8 cellular contexts compared by ENCODE assay signal in the genomic region with DNA sequence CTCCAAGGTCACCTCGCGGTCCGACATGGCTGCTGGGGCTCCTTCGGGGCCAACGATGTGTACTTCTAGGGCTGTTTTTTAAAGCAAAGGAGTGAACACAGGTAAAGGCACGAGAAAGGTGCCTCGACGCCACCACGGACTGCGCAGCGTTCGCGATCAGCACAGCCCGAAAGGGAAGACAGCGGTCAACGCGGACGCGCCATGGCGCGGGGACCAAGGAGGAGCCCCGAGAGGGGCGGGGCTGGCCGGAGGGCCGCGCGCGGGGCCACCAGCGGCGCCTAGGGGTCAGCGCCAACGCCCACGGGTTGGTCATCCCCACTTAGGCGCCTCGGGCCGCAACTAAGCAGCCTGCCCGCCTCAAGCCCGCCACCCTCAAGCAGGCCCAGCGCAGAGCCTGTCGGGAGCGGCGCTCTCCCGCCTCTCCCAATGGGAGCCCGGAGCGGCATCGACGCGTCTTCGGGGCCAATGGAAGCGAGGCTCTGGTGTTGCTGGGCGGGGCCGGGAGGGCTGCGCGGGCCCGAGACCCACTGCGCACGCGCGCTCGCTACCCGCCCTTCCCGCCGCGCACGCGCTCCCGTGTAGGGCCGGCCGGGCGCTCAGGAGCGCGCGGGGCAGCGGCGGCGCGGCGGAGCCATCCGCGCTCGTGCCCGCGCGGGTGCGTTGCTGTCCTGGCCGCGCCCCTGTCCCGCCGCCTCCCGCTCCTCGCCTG. TPM values are rescaled to one million over a fixed set of nuclear protein-coding genes. Genes with fewer than 3 reads are reported as not detected.
A peak's percentile ranks its signal among the peaks of the same experiment; 100 is the strongest.
DNase-seq lines count a peak whose midpoint lies in the region; ATAC-seq and TF ChIP-seq lines count a peak whose summit lies in the region.

A gene with protein sequence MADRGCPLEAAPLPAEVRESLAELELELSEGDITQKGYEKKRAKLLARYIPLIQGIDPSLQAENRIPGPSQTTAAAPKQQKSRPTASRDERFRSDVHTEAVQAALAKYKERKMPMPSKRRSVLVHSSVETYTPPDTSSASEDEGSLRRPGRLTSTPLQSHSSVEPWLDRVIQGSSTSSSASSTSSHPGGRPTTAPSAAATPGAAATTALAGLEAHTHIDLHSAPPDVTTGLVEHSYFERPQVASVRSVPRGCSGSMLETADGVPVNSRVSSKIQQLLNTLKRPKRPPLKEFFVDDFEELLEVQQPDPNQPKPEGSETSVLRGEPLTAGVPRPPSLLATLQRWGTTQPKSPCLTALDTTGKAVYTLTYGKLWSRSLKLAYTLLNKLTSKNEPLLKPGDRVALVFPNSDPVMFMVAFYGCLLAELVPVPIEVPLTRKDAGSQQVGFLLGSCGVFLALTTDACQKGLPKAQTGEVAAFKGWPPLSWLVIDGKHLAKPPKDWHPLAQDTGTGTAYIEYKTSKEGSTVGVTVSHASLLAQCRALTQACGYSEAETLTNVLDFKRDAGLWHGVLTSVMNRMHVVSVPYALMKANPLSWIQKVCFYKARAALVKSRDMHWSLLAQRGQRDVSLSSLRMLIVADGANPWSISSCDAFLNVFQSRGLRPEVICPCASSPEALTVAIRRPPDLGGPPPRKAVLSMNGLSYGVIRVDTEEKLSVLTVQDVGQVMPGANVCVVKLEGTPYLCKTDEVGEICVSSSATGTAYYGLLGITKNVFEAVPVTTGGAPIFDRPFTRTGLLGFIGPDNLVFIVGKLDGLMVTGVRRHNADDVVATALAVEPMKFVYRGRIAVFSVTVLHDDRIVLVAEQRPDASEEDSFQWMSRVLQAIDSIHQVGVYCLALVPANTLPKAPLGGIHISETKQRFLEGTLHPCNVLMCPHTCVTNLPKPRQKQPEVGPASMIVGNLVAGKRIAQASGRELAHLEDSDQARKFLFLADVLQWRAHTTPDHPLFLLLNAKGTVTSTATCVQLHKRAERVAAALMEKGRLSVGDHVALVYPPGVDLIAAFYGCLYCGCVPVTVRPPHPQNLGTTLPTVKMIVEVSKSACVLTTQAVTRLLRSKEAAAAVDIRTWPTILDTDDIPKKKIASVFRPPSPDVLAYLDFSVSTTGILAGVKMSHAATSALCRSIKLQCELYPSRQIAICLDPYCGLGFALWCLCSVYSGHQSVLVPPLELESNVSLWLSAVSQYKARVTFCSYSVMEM (N-terminal part only) (plus strand): TSS at position 577 of the 709 bp plus-strand sequence. CDS start 241 bp downstream, outside the sequence.

- H3K36me3 ChIP-seq in ovary (no peaks in the 10 kb centered on the region), thymus (ENCODE audit: control insufficient read depth, insufficient read depth) (no peaks in the 10 kb centered on the region)

- H3K9me3 ChIP-seq in ovary (no peaks in the 10 kb centered on the region), thymus (ENCODE audit: control insufficient read depth) (no peaks in the 10 kb centered on the region)

- peaks cover 6% of the 10 kb centered on the region for H3K4me1 ChIP-seq in ovary (ENCODE audit: insufficient read depth)
- H3K4me1 ChIP-seq in thymus (ENCODE audit: control insufficient read depth, insufficient read depth, low read length) = peaks cover 13% of the 10 kb centered on the region

- peak; percentile 56 for TF ChIP-seq POLR2A in ovary (IDR thresholded peaks at IDR 0.05)

- DNase-seq in NCI-H1417 treated with DMSO at 0.1 percent for 48 hours (lab: John Stamatoyannopoulos, UW) (peak; percentile 74), SW 1271 (lab: John Stamatoyannopoulos, UW) (peak; percentile 73 to 90), Right ventricle myocardium inferior (ENCODE audit: missing footprints) (peak; percentile 98), ovary (peak; percentile 94 to 96 (median 94))
- DNase-seq in activated naive CD8-positive, alpha-beta T cell treated with anti-CD3 and anti-CD28 coated beads, Interleukin-2, amount 50 U/mL, for 16 hours (ENCODE audit: low read depth, low spot score) = peak; percentile 84

- ATAC-seq in HG02798 (IDR thresholded peaks at IDR 0.05; ENCODE audit: poor library complexity, unreplicated experiment) = peak; percentile 95
- ATAC-seq in Right ventricle myocardium inferior = peak; percentile 98

- no peak for TF ChIP-seq CTCF in GM12875 (IDR thresholded peaks at IDR 0.05; ENCODE audit: borderline replicate concordance, insufficient read depth, low read depth, low read length)
- TF ChIP-seq CTCF in ovary (IDR thresholded peaks at IDR 0.05) = no peak

- 0 to 1% (median 0%) methylated on average over 66 to 91 of the region's 91 CpGs for WGBS in ovary, 3 donors
- under 1% methylated on average over 91 of the region's 91 CpGs for WGBS in thymus

- peak within 1 kb of the TSS; percentile 91 for H3K4me3 ChIP-seq in GM12875 (ENCODE audit: low read depth, low read length)
- peak within 1 kb of the TSS; percentile 92 for H3K4me3 ChIP-seq in ovary
- peak within 1 kb of the TSS; percentile 90 for H3K4me3 ChIP-seq in thymus (ENCODE audit: low read length)

- intact Hi-C loops in Right ventricle myocardium inferior (cut with DNase I) = loop anchor here (10.0 kb wide), 1 partner anchor 134 kb away; a partner anchor contains a TSS
- intact Hi-C loops in ovary (cut with DNase I) = no loop called here

- H3K27ac ChIP-seq in ovary = peak within 1 kb of the TSS; percentile 59 to 79
- H3K27ac ChIP-seq in thymus (ENCODE audit: low read depth) = peak within 1 kb of the TSS; percentile 85

- TF ChIP-seq EP300 in ovary (IDR thresholded peaks at IDR 0.05) = no peak

- H3K27me3 ChIP-seq in ovary (no peaks in the 10 kb centered on the region), thymus (ENCODE audit: control insufficient read depth, insufficient read depth) (no peaks in the 10 kb centered on the region)

RNA-seq across cellular contexts. Expression of the gene that starts here (rescaled TPM):
- total RNA-seq in Right ventricle myocardium inferior (23.9 TPM), ovary (10 to 100 TPM; 27.0 to 40.3 (median 36.2) TPM)
- polyA plus RNA-seq in ovary (10 to 100 TPM; 20.5 to 21.3 TPM), thymus (53.1 TPM)

Comparison
In these comparisons a context has a peak if more than half of its experiments do, and no peak if none do; other contexts are left out.
1. Peak in every context shown above with its lines: DNase-seq, ATAC-seq, H3K4me3 ChIP-seq and H3K27ac ChIP-seq.